Comparison of ENCODE assay signal across 1 cellular context in genomic region chr6:11009353-11009752, GRCh38.
TF ChIP-seq lines count a peak whose summit lies in the region.

No MANE protein-coding gene starts in this region.

TF ChIP-seq in IMR-90, 13 proteins besides CTCF, POLR2A, EP300 and RAD21:
- TF ChIP-seq RCOR1 (IDR thresholded peaks at IDR 0.05; ENCODE audit: insufficient replicate concordance, low read length), result no peak
- no peak for TF ChIP-seq BHLHE40 (IDR thresholded peaks at IDR 0.05; ENCODE audit: low read depth, low read length)
- TF ChIP-seq SMC3 (IDR thresholded peaks at IDR 0.05; ENCODE audit: low read depth, low read length), result no peak
- TF ChIP-seq MAZ (IDR thresholded peaks at IDR 0.05; ENCODE audit: borderline replicate concordance, low read depth, low read length), result peak; percentile 68; the same call in 1 of the 2 replicates
- TF ChIP-seq MXI1 (IDR thresholded peaks at IDR 0.05; ENCODE audit: borderline replicate concordance, low read depth, low read length), result no peak
- no peak for TF ChIP-seq CHD1 (IDR thresholded peaks at IDR 0.05; ENCODE audit: low read depth, low read length)
- TF ChIP-seq, protein P1, sequence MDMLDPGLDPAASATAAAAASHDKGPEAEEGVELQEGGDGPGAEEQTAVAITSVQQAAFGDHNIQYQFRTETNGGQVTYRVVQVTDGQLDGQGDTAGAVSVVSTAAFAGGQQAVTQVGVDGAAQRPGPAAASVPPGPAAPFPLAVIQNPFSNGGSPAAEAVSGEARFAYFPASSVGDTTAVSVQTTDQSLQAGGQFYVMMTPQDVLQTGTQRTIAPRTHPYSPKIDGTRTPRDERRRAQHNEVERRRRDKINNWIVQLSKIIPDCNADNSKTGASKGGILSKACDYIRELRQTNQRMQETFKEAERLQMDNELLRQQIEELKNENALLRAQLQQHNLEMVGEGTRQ (IDR thresholded peaks at IDR 0.05; ENCODE audit: low read depth, low read length), result no peak
TF ChIP-seq in IMR-90: peak in this region for 1.
